In the genomic region with DNA sequence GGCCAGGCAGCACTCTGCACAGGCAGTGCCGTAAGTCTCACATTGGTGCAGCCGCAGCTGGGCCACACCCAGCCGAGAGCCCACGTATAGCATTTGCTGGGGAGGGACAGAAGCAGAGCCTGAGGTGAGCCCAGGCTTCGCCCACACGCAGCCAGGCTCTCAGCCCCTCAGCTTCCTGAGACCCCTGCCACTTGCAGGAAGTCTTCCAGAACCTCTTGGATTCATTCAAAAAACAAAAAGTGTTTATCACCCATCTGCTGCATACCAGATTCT, we compare ENCODE assay signal across 12 cellular contexts. TPM values are rescaled to one million over a fixed set of nuclear protein-coding genes. Genes with fewer than 3 reads are reported as not detected.
A peak's percentile ranks its signal among the peaks of the same experiment; 100 is the strongest.
DNase-seq lines count a peak whose midpoint lies in the region; ATAC-seq and TF ChIP-seq lines count a peak whose summit lies in the region.
"Had no signal": no experiment of that assay in that cellular context is flagged by ENCODE, and none has a peak within 500 bp of the region (broad histone marks: within the 10 kb centered on the region; RNA-seq: fewer than 3 reads in every experiment).

No MANE protein-coding gene starts in this region.

- H3F3A ChIP-seq in smooth muscle cell (ENCODE audit: low read depth), result no peaks in the 10 kb centered on the region

- DNase-seq in natural killer cell treated with Interleukin-12 subunit alpha and Interleukin-12 subunit beta and Interleukin-15 and Interleukin-18, amount 100 ng/mL, for 72 hours (ENCODE audit: low spot score), result peak; percentile 40
- DNase-seq in natural killer cell, result no peak
- peak; percentile 42 for DNase-seq in cerebellum (ENCODE audit: low spot score)
- DNase-seq in lower lobe of right lung, result no peak
- no peak for DNase-seq in germinal center (ENCODE audit: low spot score)
- DNase-seq in smooth muscle cell (lab: John Stamatoyannopoulos, UW; ENCODE audit: unreplicated experiment), result no peak
- DNase-seq in UCSD-AML1 (lab: John Stamatoyannopoulos, UW; ENCODE audit: unreplicated experiment), result no peak
- DNase-seq: ACHN; CD4-positive, alpha-beta memory T cell; DMS79; HCEC 1CT had no signal

- H3K9ac ChIP-seq in smooth muscle cell (ENCODE audit: low read depth), result no peak overlapping the region

- TF ChIP-seq CTCF in natural killer cell (IDR thresholded peaks at IDR 0.05), result no peak
- TF ChIP-seq CTCF in lower lobe of right lung (IDR thresholded peaks at IDR 0.05), result no peak
- no peak for TF ChIP-seq CTCF in smooth muscle cell (IDR thresholded peaks at IDR 0.05; ENCODE audit: borderline replicate concordance, insufficient read depth, poor library complexity, severe bottlenecking)

- no peak overlapping the region for H3K27ac Mint-ChIP-seq in natural killer cell treated with Interleukin-12 subunit alpha and Interleukin-12 subunit beta and Interleukin-15 and Interleukin-18, amount 100 ng/mL, for 72 hours
- no peak overlapping the region for H3K27ac Mint-ChIP-seq in natural killer cell
- H3K27ac Mint-ChIP-seq: CD4-positive, alpha-beta memory T cell had no signal

- H3K27me3 ChIP-seq in lower lobe of right lung (ENCODE audit: low read depth) (no peaks in the 10 kb centered on the region), smooth muscle cell (ENCODE audit: low read depth) (no peaks in the 10 kb centered on the region)

- H3K9me3 ChIP-seq in lower lobe of right lung (no peaks in the 10 kb centered on the region), smooth muscle cell (replicated peaks; ENCODE audit: low read depth) (no peaks in the 10 kb centered on the region)

- H3K4me3 ChIP-seq in lower lobe of right lung, result no peak overlapping the region
- no peak overlapping the region for H3K4me3 ChIP-seq in smooth muscle cell
- H3K4me3 ChIP-seq: K562 had no signal

- H3K36me3 ChIP-seq in lower lobe of right lung, result peaks cover 7% of the 10 kb centered on the region
- H3K36me3 ChIP-seq in smooth muscle cell (ENCODE audit: low read depth), result no peaks in the 10 kb centered on the region

- H3K27me3 Mint-ChIP-seq in natural killer cell treated with Interleukin-12 subunit alpha and Interleukin-12 subunit beta and Interleukin-15 and Interleukin-18, amount 100 ng/mL, for 72 hours, result no peaks in the 10 kb centered on the region
- H3K27me3 Mint-ChIP-seq in natural killer cell (ENCODE audit: low read depth in 2 of 2), result no peaks in the 10 kb centered on the region
- H3K27me3 Mint-ChIP-seq: CD4-positive, alpha-beta memory T cell had no signal

- no peaks in the 10 kb centered on the region for H3K4me1 Mint-ChIP-seq in natural killer cell treated with Interleukin-12 subunit alpha and Interleukin-12 subunit beta and Interleukin-15 and Interleukin-18, amount 100 ng/mL, for 72 hours (ENCODE audit: low read depth in 2 of 2)
- H3K4me1 Mint-ChIP-seq in natural killer cell, result no peaks in the 10 kb centered on the region

- H3K9me3 Mint-ChIP-seq in natural killer cell treated with Interleukin-12 subunit alpha and Interleukin-12 subunit beta and Interleukin-15 and Interleukin-18, amount 100 ng/mL, for 72 hours, result no peaks in the 10 kb centered on the region
- no peaks in the 10 kb centered on the region for H3K9me3 Mint-ChIP-seq in natural killer cell
- H3K9me3 Mint-ChIP-seq: CD4-positive, alpha-beta memory T cell had no signal

- peaks cover 39% of the 10 kb centered on the region for H3K4me1 ChIP-seq in lower lobe of right lung
- H3K4me1 ChIP-seq in smooth muscle cell (ENCODE audit: low read depth), result peaks cover 11% of the 10 kb centered on the region

- ATAC-seq in natural killer cell treated with Interleukin-12 subunit alpha and Interleukin-12 subunit beta and Interleukin-15 and Interleukin-18, amount 100 ng/mL, for 72 hours, result no peak
- no peak for ATAC-seq in natural killer cell
- no peak for ATAC-seq in lower lobe of right lung
- ATAC-seq: K562 had no signal

- H3K79me2 ChIP-seq in smooth muscle cell (ENCODE audit: low read depth), result no peaks in the 10 kb centered on the region

- H3K36me3 Mint-ChIP-seq in natural killer cell treated with Interleukin-12 subunit alpha and Interleukin-12 subunit beta and Interleukin-15 and Interleukin-18, amount 100 ng/mL, for 72 hours, result no peaks in the 10 kb centered on the region
- no peaks in the 10 kb centered on the region for H3K36me3 Mint-ChIP-seq in natural killer cell
- H3K36me3 Mint-ChIP-seq: CD4-positive, alpha-beta memory T cell had no signal

- H4K20me1 ChIP-seq in smooth muscle cell (ENCODE audit: low read depth), result no peaks in the 10 kb centered on the region

- no peak overlapping the region for H3K4me2 ChIP-seq in smooth muscle cell

- 98% methylated on average over 6 of the region's 6 CpGs for WGBS in smooth muscle cell (ENCODE audit: low lambda C conversion rate)

- intact Hi-C loops in natural killer cell (cut with micrococcal nuclease) (no loop called here), lower lobe of right lung (cut with DNase I) (no loop called here)

- no peak overlapping the region for H3K4me3 Mint-ChIP-seq in natural killer cell treated with Interleukin-12 subunit alpha and Interleukin-12 subunit beta and Interleukin-15 and Interleukin-18, amount 100 ng/mL, for 72 hours
- no peak overlapping the region for H3K4me3 Mint-ChIP-seq in natural killer cell
- H3K4me3 Mint-ChIP-seq: CD4-positive, alpha-beta memory T cell had no signal

- H3K27ac ChIP-seq in lower lobe of right lung, result peak overlapping the region; percentile 21
- no peak overlapping the region for H3K27ac ChIP-seq in smooth muscle cell (ENCODE audit: low read depth)

- no peak overlapping the region for H2AFZ ChIP-seq in smooth muscle cell (ENCODE audit: low read depth)

RNA-seq across cellular contexts. Expression of a gene that starts 6.9 kb away (rescaled TPM):
- under 1 TPM in 1 of 2 donors, not detected in 1; 0.08 TPM for total RNA-seq in natural killer cell treated with Interleukin-12 subunit alpha and Interleukin-12 subunit beta and Interleukin-15 and Interleukin-18, amount 100 ng/mL, for 72 hours
- total RNA-seq in natural killer cell (under 1 TPM in 2 of 3 donors, not detected in 1; 0.07 to 0.55 TPM), cerebellum (3.3 TPM), lower lobe of right lung (23.6 TPM), smooth muscle cell (0.09 and 0.31 TPM in 2 replicates)
- polyA plus RNA-seq in smooth muscle cell, result 0.09 TPM in 1 of 2 replicates, not detected in the other
- polyA plus RNA-seq: K562 had no signal

RNA-seq across cellular contexts. Expression of a gene that starts 15.8 kb away (rescaled TPM):
- not detected for total RNA-seq in natural killer cell treated with Interleukin-12 subunit alpha and Interleukin-12 subunit beta and Interleukin-15 and Interleukin-18, amount 100 ng/mL, for 72 hours
- total RNA-seq in natural killer cell (1 to 10 TPM in 2 of 3 donors, not detected in 1; 1.1 to 1.2 TPM), cerebellum (0.64 TPM), lower lobe of right lung (44.0 TPM), smooth muscle cell (4.2 and 5.9 TPM in 2 replicates)
- 5.1 and 7.8 TPM in 2 replicates for polyA plus RNA-seq in smooth muscle cell

RNA-seq across cellular contexts. Expression of a gene that starts 17.4 kb away (rescaled TPM):
- total RNA-seq in natural killer cell treated with Interleukin-12 subunit alpha and Interleukin-12 subunit beta and Interleukin-15 and Interleukin-18, amount 100 ng/mL, for 72 hours, result 100 to 1,000 TPM in 1 of 2 donors, 10 to 100 TPM in 1; 72.5 to 116 TPM
- total RNA-seq in natural killer cell (100 to 1,000 TPM; 162 to 191 (median 175) TPM), cerebellum (93.2 TPM), lower lobe of right lung (90.2 TPM), smooth muscle cell (55.2 and 56.1 TPM in 2 replicates)
- 46.7 and 47.3 TPM in 2 replicates for polyA plus RNA-seq in smooth muscle cell

RNA-seq across cellular contexts. Expression of a gene that starts 27.6 kb away (rescaled TPM):
- total RNA-seq in natural killer cell treated with Interleukin-12 subunit alpha and Interleukin-12 subunit beta and Interleukin-15 and Interleukin-18, amount 100 ng/mL, for 72 hours, result 10 to 100 TPM in 1 of 2 donors, 1 to 10 TPM in 1; 3.8 to 11.8 TPM
- total RNA-seq in natural killer cell (10 to 100 TPM; 10.9 to 13.5 (median 13.5) TPM), cerebellum (5.3 TPM), lower lobe of right lung (7.7 TPM), smooth muscle cell (0.90 and 7.1 TPM in 2 replicates)
- polyA plus RNA-seq in smooth muscle cell, result 3.6 and 5.2 TPM in 2 replicates

RNA-seq across cellular contexts. Expression of a gene that starts 28.2 kb away (rescaled TPM):
- 100 to 1,000 TPM in 1 of 2 donors, 10 to 100 TPM in 1; 96.1 to 131 TPM for total RNA-seq in natural killer cell treated with Interleukin-12 subunit alpha and Interleukin-12 subunit beta and Interleukin-15 and Interleukin-18, amount 100 ng/mL, for 72 hours
- total RNA-seq in natural killer cell (100 to 1,000 TPM; 141 to 154 (median 145) TPM), cerebellum (56.5 TPM), lower lobe of right lung (61.9 TPM), smooth muscle cell (39.2 and 40.0 TPM in 2 replicates)
- 44.9 and 56.3 TPM in 2 replicates for polyA plus RNA-seq in smooth muscle cell

Comparison
In these comparisons a context has a peak if more than half of its experiments do, and no peak if none do; other contexts are left out.
1. DNase-seq: peak in natural killer cell treated with Interleukin-12 subunit alpha and Interleukin-12 subunit beta and Interleukin-15 and Interleukin-18, amount 100 ng/mL, for 72 hours (single experiment) and cerebellum (single experiment); none in natural killer cell (single experiment), lower lobe of right lung (single experiment), germinal center (single experiment), smooth muscle cell (single experiment) and UCSD-AML1 (single experiment).